In genomic region chr5:173887610-173888472, GRCh38 we compare ENCODE assay signal across 1 cellular context.
A peak's percentile ranks its signal among the peaks of the same experiment; 100 is the strongest.
TF ChIP-seq lines count a peak whose summit lies in the region.

CPEB4 (plus strand) TSS chr5:173888349; CDS start chr5:173889734, 1,385 bp downstream.

TF ChIP-seq in HepG2, 621 proteins besides CTCF, POLR2A, EP300 and RAD21 (continued from another document and continues in another):
- TF ChIP-seq ZNF275 (CRISPR knock-in tag; IDR thresholded peaks at IDR 0.05; ENCODE audit: borderline replicate concordance) (no peak), MIER2 (CRISPR knock-in tag; IDR thresholded peaks at IDR 0.05) (no peak), NR2C2 (CRISPR knock-in tag; IDR thresholded peaks at IDR 0.05; ENCODE audit: borderline replicate concordance) (peak; percentile 92), SIN3A (IDR thresholded peaks at IDR 0.05; ENCODE audit: borderline replicate concordance, low read depth, low read length) (peak; percentile 100), FOXC1 (CRISPR knock-in tag; IDR thresholded peaks at IDR 0.05; ENCODE audit: borderline replicate concordance) (no peak), YEATS2 (CRISPR knock-in tag; IDR thresholded peaks at IDR 0.05; ENCODE audit: borderline replicate concordance) (no peak; the same call in 1 of the 2 replicates), PHF8 (CRISPR knock-in tag; IDR thresholded peaks at IDR 0.05) (peak; percentile 49), ZMYM2 (CRISPR knock-in tag; IDR thresholded peaks at IDR 0.05) (no peak), SP140L (CRISPR knock-in tag; IDR thresholded peaks at IDR 0.05; ENCODE audit: borderline replicate concordance) (peak; percentile 47; the same call in 1 of the 2 replicates), KAT7 (CRISPR knock-in tag; IDR thresholded peaks at IDR 0.05; ENCODE audit: borderline replicate concordance) (peak; percentile 79; the same call in 1 of the 2 replicates), ESRRA (CRISPR knock-in tag; IDR thresholded peaks at IDR 0.05; ENCODE audit: low read depth) (no peak), CSRNP1 (CRISPR knock-in tag; IDR thresholded peaks at IDR 0.05) (0 out of 2 replicates have a peak, but pooled peaks have one; percentile 68), ZNF800 (CRISPR knock-in tag; IDR thresholded peaks at IDR 0.05) (no peak), HMGXB4 (CRISPR knock-in tag; IDR thresholded peaks at IDR 0.05; ENCODE audit: borderline replicate concordance in 1 of 2, low read depth in 1 of 2) (peak; percentile 16 to 57; a peak in 3 of 4 replicates), ZNF605 (CRISPR knock-in tag; IDR thresholded peaks at IDR 0.05) (peak; percentile 91), SNAPC5 (CRISPR knock-in tag; IDR thresholded peaks at IDR 0.05; ENCODE audit: borderline replicate concordance) (no peak), GLMP (CRISPR knock-in tag; IDR thresholded peaks at IDR 0.05; ENCODE audit: borderline replicate concordance) (no peak), ZBTB26 (CRISPR knock-in tag; IDR thresholded peaks at IDR 0.05; ENCODE audit: borderline replicate concordance) (no peak; the same call in 1 of the 2 replicates), KLF11 (CRISPR knock-in tag; IDR thresholded peaks at IDR 0.05) (0 out of 2 replicates have a peak, but pooled peaks have one; percentile 40), TGIF2 (CRISPR knock-in tag; IDR thresholded peaks at IDR 0.05) (peak; percentile 100), MATR3 (CRISPR knock-in tag; IDR thresholded peaks at IDR 0.05) (no peak), U2AF1 (optimal IDR thresholded peaks at IDR 0.05; ENCODE audit: low read depth, low read length) (no peak), PBX3 (CRISPR knock-in tag; IDR thresholded peaks at IDR 0.05; ENCODE audit: borderline replicate concordance) (no peak), SRY (CRISPR knock-in tag; IDR thresholded peaks at IDR 0.05) (no peak), NFE2 (CRISPR knock-in tag; IDR thresholded peaks at IDR 0.05) (no peak), DMTF1 (CRISPR knock-in tag; IDR thresholded peaks at IDR 0.05) (no peak), DZIP1 (CRISPR knock-in tag; IDR thresholded peaks at IDR 0.05) (no peak), ZNF512 (CRISPR knock-in tag; IDR thresholded peaks at IDR 0.05) (no peak), ZBTB25 (CRISPR knock-in tag; IDR thresholded peaks at IDR 0.05) (peak; percentile 50; the same call in 1 of the 2 replicates), ZFY (CRISPR knock-in tag; IDR thresholded peaks at IDR 0.05) (peak; percentile 93), GTF3A (CRISPR knock-in tag; conservative IDR thresholded peaks at IDR 0.05) (peak; percentile 75; the same call in 1 of the 2 replicates), ARNT2 (CRISPR knock-in tag; IDR thresholded peaks at IDR 0.05; ENCODE audit: low read depth) (peak; percentile 68; the same call in 1 of the 2 replicates), ZBTB7B (CRISPR knock-in tag; IDR thresholded peaks at IDR 0.05) (no peak), ZNF766 (CRISPR knock-in tag; IDR thresholded peaks at IDR 0.05; ENCODE audit: borderline replicate concordance) (no peak), ZMYM4 (CRISPR knock-in tag; IDR thresholded peaks at IDR 0.05) (peak; percentile 89), MAX (IDR thresholded peaks at IDR 0.05) (peak; percentile 74), KMT2A (CRISPR knock-in tag; IDR thresholded peaks at IDR 0.05) (peak; percentile 86; the same call in 1 of the 2 replicates), NKX3-1 (CRISPR knock-in tag; IDR thresholded peaks at IDR 0.05) (no peak), SP5 (CRISPR knock-in tag; IDR thresholded peaks at IDR 0.05; ENCODE audit: borderline replicate concordance, low read depth) (peak; percentile 69; the same call in 1 of the 2 replicates)
